Comparison of ENCODE assay signal across 1 cellular context in the genomic region with DNA sequence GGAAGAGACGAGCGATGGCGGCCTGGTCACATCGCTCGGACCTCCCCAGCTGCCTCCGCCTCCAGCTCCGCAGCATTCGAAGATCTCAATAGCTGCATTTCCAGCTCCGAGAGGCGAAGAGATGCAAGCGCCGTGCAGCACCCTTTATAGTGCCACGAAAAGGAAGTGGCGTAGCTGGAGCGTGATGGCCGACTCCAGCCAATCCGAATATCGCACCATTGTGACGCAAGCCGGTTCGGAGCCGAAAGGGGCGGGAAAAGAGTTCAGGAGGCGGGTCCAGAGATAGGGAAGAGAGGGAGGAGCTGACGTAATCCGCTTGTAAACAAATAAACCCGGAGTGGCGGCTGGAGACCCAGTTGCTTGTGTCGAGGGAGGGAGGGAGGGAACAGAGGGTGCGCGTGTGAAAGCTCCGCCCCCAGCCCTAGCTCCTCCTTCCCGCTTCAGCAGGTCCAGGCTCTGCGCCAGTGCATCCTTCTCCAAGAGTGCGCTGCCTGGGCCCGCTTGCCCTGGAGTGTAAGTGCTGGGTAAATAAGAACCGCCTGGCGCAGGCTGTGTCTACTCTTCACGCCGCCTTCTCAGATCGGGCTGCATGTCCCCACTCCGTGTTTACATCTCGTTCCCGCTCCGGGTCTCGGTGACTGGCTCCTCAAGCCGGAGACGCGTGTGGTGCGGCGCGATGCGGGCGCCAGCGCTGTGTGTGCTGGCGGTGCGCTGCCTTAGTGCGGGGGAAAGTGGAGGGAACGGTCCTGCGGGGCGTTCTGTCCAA.
A peak's percentile ranks its signal among the peaks of the same experiment; 100 is the strongest.
TF ChIP-seq lines count a peak whose summit lies in the region.

A gene with protein sequence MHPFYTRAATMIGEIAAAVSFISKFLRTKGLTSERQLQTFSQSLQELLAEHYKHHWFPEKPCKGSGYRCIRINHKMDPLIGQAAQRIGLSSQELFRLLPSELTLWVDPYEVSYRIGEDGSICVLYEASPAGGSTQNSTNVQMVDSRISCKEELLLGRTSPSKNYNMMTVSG (minus strand): TSS at position 116 of the 766 bp plus-strand sequence. CDS start 311 bp downstream, outside the sequence.

TF ChIP-seq in HepG2, 621 proteins besides CTCF, POLR2A, EP300 and RAD21 (continued from another document and continues in another):
- TF ChIP-seq, protein P1, sequence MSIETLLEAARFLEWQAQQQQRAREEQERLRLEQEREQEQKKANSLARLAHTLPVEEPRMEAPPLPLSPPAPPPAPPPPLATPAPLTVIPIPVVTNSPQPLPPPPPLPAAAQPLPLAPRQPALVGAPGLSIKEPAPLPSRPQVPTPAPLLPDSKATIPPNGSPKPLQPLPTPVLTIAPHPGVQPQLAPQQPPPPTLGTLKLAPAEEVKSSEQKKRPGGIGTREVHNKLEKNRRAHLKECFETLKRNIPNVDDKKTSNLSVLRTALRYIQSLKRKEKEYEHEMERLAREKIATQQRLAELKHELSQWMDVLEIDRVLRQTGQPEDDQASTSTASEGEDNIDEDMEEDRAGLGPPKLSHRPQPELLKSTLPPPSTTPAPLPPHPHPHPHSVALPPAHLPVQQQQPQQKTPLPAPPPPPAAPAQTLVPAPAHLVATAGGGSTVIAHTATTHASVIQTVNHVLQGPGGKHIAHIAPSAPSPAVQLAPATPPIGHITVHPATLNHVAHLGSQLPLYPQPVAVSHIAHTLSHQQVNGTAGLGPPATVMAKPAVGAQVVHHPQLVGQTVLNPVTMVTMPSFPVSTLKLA (IDR thresholded peaks at IDR 0.05): peak; percentile 21; the same call in 1 of the 2 replicates
- no peak for TF ChIP-seq ZZZ3 (CRISPR knock-in tag; IDR thresholded peaks at IDR 0.05; ENCODE audit: borderline replicate concordance)
- TF ChIP-seq ZNF180 (CRISPR knock-in tag; IDR thresholded peaks at IDR 0.05; ENCODE audit: borderline replicate concordance, low read depth): no peak
- TF ChIP-seq PITX1 (CRISPR knock-in tag; IDR thresholded peaks at IDR 0.05): peak; percentile 97
- TF ChIP-seq ZNF225 (CRISPR knock-in tag; IDR thresholded peaks at IDR 0.05): peak; percentile 77; the same call in 1 of the 2 replicates
- TF ChIP-seq MAFG (CRISPR knock-in tag; IDR thresholded peaks at IDR 0.05): no peak
- no peak for TF ChIP-seq ZNF75D (CRISPR knock-in tag; IDR thresholded peaks at IDR 0.05; ENCODE audit: borderline replicate concordance)
- peak; percentile 43; the same call in 1 of the 2 replicates for TF ChIP-seq ZFP1 (CRISPR knock-in tag; IDR thresholded peaks at IDR 0.05)
- 0 out of 2 replicates have a peak, but pooled peaks have one; percentile 25 for TF ChIP-seq ZNF879 (CRISPR knock-in tag; IDR thresholded peaks at IDR 0.05)
- TF ChIP-seq ZNF652 (CRISPR knock-in tag; IDR thresholded peaks at IDR 0.05; ENCODE audit: borderline replicate concordance, low read depth): peak; percentile 12; the same call in 1 of the 2 replicates
- no peak for TF ChIP-seq MED8 (CRISPR knock-in tag; IDR thresholded peaks at IDR 0.05; ENCODE audit: insufficient replicate concordance)
- no peak for TF ChIP-seq HHEX (CRISPR knock-in tag; IDR thresholded peaks at IDR 0.05)
- peak; percentile 58; the same call in 1 of the 2 replicates for TF ChIP-seq BORCS8-MEF2B (CRISPR knock-in tag; IDR thresholded peaks at IDR 0.05)
- TF ChIP-seq SRSF4 (IDR thresholded peaks at IDR 0.05; ENCODE audit: low read depth, low read length, poor library complexity, severe bottlenecking): no peak
- TF ChIP-seq, protein P2, sequence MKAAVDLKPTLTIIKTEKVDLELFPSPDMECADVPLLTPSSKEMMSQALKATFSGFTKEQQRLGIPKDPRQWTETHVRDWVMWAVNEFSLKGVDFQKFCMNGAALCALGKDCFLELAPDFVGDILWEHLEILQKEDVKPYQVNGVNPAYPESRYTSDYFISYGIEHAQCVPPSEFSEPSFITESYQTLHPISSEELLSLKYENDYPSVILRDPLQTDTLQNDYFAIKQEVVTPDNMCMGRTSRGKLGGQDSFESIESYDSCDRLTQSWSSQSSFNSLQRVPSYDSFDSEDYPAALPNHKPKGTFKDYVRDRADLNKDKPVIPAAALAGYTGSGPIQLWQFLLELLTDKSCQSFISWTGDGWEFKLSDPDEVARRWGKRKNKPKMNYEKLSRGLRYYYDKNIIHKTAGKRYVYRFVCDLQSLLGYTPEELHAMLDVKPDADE (CRISPR knock-in tag; IDR thresholded peaks at IDR 0.05): no peak
- TF ChIP-seq NR3C1 (CRISPR knock-in tag; IDR thresholded peaks at IDR 0.05): no peak
- TF ChIP-seq WIZ (CRISPR knock-in tag; IDR thresholded peaks at IDR 0.05): no peak
- TF ChIP-seq ZNF143 (CRISPR knock-in tag; IDR thresholded peaks at IDR 0.05): no peak
- TF ChIP-seq ZNF337 (CRISPR knock-in tag; IDR thresholded peaks at IDR 0.05; ENCODE audit: borderline replicate concordance, low read depth): peak; percentile 77; the same call in 1 of the 2 replicates
- TF ChIP-seq, protein P3, sequence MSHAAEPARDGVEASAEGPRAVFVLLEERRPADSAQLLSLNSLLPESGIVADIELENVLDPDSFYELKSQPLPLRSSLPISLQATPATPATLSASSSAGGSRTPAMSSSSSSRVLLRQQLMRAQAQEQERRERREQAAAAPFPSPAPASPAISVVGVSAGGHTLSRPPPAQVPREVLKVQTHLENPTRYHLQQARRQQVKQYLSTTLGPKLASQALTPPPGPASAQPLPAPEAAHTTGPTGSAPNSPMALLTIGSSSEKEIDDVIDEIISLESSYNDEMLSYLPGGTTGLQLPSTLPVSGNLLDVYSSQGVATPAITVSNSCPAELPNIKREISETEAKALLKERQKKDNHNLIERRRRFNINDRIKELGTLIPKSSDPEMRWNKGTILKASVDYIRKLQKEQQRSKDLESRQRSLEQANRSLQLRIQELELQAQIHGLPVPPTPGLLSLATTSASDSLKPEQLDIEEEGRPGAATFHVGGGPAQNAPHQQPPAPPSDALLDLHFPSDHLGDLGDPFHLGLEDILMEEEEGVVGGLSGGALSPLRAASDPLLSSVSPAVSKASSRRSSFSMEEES (CRISPR knock-in tag; IDR thresholded peaks at IDR 0.05): 0 out of 2 replicates have a peak, but pooled peaks have one; percentile 32
- TF ChIP-seq ZNF556 (CRISPR knock-in tag; IDR thresholded peaks at IDR 0.05; ENCODE audit: borderline replicate concordance): no peak
- TF ChIP-seq ZNF160 (CRISPR knock-in tag; IDR thresholded peaks at IDR 0.05): no peak
- TF ChIP-seq ZNF335 (CRISPR knock-in tag; IDR thresholded peaks at IDR 0.05): no peak; the same call in 1 of the 2 replicates
- no peak for TF ChIP-seq ZNF207 (IDR thresholded peaks at IDR 0.05; ENCODE audit: borderline replicate concordance)
- no peak for TF ChIP-seq HNF4G (IDR thresholded peaks at IDR 0.05; ENCODE audit: borderline replicate concordance, low read depth, low read length)
- no peak for TF ChIP-seq HNF4G (CRISPR knock-in tag; IDR thresholded peaks at IDR 0.05; ENCODE audit: borderline replicate concordance, low read depth)
- TF ChIP-seq AGO1 (IDR thresholded peaks at IDR 0.05; ENCODE audit: low read depth, low read length, poor library complexity, severe bottlenecking): no peak
- TF ChIP-seq AGO2 (optimal IDR thresholded peaks at IDR 0.05; ENCODE audit: low read depth, low read length): no peak
- peak; percentile 41; the same call in 1 of the 2 replicates for TF ChIP-seq ZBTB38 (CRISPR knock-in tag; IDR thresholded peaks at IDR 0.05)
- TF ChIP-seq, protein P4, sequence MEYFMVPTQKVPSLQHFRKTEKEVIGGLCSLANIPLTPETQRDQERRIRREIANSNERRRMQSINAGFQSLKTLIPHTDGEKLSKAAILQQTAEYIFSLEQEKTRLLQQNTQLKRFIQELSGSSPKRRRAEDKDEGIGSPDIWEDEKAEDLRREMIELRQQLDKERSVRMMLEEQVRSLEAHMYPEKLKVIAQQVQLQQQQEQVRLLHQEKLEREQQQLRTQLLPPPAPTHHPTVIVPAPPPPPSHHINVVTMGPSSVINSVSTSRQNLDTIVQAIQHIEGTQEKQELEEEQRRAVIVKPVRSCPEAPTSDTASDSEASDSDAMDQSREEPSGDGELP (IDR thresholded peaks at IDR 0.05; ENCODE audit: borderline replicate concordance, low read depth): no peak; the same call in 1 of the 2 replicates
- TF ChIP-seq, protein P5, sequence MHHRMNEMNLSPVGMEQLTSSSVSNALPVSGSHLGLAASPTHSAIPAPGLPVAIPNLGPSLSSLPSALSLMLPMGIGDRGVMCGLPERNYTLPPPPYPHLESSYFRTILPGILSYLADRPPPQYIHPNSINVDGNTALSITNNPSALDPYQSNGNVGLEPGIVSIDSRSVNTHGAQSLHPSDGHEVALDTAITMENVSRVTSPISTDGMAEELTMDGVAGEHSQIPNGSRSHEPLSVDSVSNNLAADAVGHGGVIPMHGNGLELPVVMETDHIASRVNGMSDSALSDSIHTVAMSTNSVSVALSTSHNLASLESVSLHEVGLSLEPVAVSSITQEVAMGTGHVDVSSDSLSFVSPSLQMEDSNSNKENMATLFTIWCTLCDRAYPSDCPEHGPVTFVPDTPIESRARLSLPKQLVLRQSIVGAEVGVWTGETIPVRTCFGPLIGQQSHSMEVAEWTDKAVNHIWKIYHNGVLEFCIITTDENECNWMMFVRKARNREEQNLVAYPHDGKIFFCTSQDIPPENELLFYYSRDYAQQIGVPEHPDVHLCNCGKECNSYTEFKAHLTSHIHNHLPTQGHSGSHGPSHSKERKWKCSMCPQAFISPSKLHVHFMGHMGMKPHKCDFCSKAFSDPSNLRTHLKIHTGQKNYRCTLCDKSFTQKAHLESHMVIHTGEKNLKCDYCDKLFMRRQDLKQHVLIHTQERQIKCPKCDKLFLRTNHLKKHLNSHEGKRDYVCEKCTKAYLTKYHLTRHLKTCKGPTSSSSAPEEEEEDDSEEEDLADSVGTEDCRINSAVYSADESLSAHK (CRISPR knock-in tag; IDR thresholded peaks at IDR 0.05; ENCODE audit: borderline replicate concordance): no peak
- peak; percentile 68; the same call in 1 of the 2 replicates for TF ChIP-seq FOXJ3 (CRISPR knock-in tag; IDR thresholded peaks at IDR 0.05; ENCODE audit: borderline replicate concordance)
- no peak for TF ChIP-seq ZKSCAN5 (CRISPR knock-in tag; IDR thresholded peaks at IDR 0.05)
- TF ChIP-seq, protein P6, sequence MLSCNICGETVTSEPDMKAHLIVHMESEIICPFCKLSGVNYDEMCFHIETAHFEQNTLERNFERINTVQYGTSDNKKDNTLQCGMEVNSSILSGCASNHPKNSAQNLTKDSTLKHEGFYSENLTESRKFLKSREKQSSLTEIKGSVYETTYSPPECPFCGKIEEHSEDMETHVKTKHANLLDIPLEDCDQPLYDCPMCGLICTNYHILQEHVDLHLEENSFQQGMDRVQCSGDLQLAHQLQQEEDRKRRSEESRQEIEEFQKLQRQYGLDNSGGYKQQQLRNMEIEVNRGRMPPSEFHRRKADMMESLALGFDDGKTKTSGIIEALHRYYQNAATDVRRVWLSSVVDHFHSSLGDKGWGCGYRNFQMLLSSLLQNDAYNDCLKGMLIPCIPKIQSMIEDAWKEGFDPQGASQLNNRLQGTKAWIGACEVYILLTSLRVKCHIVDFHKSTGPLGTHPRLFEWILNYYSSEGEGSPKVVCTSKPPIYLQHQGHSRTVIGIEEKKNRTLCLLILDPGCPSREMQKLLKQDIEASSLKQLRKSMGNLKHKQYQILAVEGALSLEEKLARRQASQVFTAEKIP (CRISPR knock-in tag; IDR thresholded peaks at IDR 0.05; ENCODE audit: borderline replicate concordance): no peak
- TF ChIP-seq, protein P7, sequence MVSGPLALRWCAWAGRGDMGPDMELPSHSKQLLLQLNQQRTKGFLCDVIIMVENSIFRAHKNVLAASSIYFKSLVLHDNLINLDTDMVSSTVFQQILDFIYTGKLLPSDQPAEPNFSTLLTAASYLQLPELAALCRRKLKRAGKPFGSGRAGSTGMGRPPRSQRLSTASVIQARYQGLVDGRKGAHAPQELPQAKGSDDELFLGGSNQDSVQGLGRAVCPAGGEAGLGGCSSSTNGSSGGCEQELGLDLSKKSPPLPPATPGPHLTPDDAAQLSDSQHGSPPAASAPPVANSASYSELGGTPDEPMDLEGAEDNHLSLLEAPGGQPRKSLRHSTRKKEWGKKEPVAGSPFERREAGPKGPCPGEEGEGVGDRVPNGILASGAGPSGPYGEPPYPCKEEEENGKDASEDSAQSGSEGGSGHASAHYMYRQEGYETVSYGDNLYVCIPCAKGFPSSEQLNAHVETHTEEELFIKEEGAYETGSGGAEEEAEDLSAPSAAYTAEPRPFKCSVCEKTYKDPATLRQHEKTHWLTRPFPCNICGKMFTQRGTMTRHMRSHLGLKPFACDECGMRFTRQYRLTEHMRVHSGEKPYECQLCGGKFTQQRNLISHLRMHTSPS (CRISPR knock-in tag; IDR thresholded peaks at IDR 0.05; ENCODE audit: low read depth): no peak
- no peak for TF ChIP-seq ZNF709 (CRISPR knock-in tag; IDR thresholded peaks at IDR 0.05)
